In genomic region chr1:90841477-90841876, GRCh38 we compare ENCODE assay signal across 23 cellular contexts.
"Had no signal": no experiment of that assay in that cellular context is flagged by ENCODE, and none has a peak within 500 bp of the region (broad histone marks: within the 10 kb centered on the region; RNA-seq: fewer than 3 reads in every experiment).

No MANE protein-coding gene starts in this region.

- H3K9me3 Mint-ChIP-seq: activated CD8-positive, alpha-beta T cell treated with anti-CD3 and anti-CD28 coated beads for 36 hours; activated T-cell treated with anti-CD3 and anti-CD28 coated beads, Interleukin-2, amount 50 U/mL, for 4 hours; central memory CD8-positive, alpha-beta T cell; T-cell had no signal

- H3K36me3 Mint-ChIP-seq: T-cell had no signal

- H3K36me3 ChIP-seq: colonic mucosa, esophagus squamous epithelium, heart right ventricle, left ventricle myocardium inferior, tibial artery, uterus had no signal

- ATAC-seq: activated CD8-positive, alpha-beta T cell treated with anti-CD3 and anti-CD28 coated beads for 36 hours; activated T-cell treated with anti-CD3 and anti-CD28 coated beads, Interleukin-2, amount 50 U/mL, for 4 hours; heart right ventricle; mucosa of descending colon; T-cell had no signal

- H3K4me3 ChIP-seq: colonic mucosa, esophagus squamous epithelium, heart right ventricle, left ventricle myocardium inferior, mucosa of descending colon, tibial artery, uterus had no signal

- H3K9me3 ChIP-seq: colonic mucosa, esophagus squamous epithelium, heart right ventricle, left ventricle myocardium inferior, mucosa of descending colon, SK-N-SH, tibial artery, uterus had no signal

- H3K27ac ChIP-seq: colonic mucosa, esophagus squamous epithelium, heart right ventricle, left ventricle myocardium inferior, tibial artery, uterus had no signal

- DNase-seq: activated CD4-positive, alpha-beta T cell treated with anti-CD3 and anti-CD28 coated beads, Interleukin-2, amount 10 ng/mL, durations not matched to agents 24 days and 14 days; activated CD4-positive, CD25-positive, alpha-beta regulatory T cell; activated CD8-positive, alpha-beta T cell treated with anti-CD3 and anti-CD28 coated beads for 36 hours; activated effector memory CD4-positive, alpha-beta T cell treated with Interleukin-2 at 50 U/mL for 16 hours; activated naive CD4-positive, alpha-beta T cell treated with anti-CD3 and anti-CD28 coated beads, Interleukin-2, amount 50 U/mL, for 16 hours; activated T-cell treated with anti-CD3 and anti-CD28 coated beads, Interleukin-2, amount 50 U/mL, for 4 hours; aorta; colonic mucosa; esophagus squamous epithelium; heart right ventricle; left ventricle myocardium inferior; mammary epithelial cell; mucosa of descending colon; naive B cell; nucleus accumbens; SK-N-SH; stimulated activated CD4-positive, alpha-beta T cell treated with anti-CD3 and anti-CD28 coated beads, Interleukin-2, amount 100 ng/mL, for 24 hours; stimulated activated naive CD4-positive, alpha-beta T cell treated with Interleukin-2 at 50 U/mL for 16 hours; T-cell; T-helper 9 cell; tibial artery; uterus had no signal

- H3K9ac ChIP-seq: SK-N-SH had no signal

- H3K4me2 ChIP-seq: SK-N-SH had no signal

- H3K4me1 ChIP-seq: colonic mucosa, uterus had no signal

- H3K27ac Mint-ChIP-seq: activated CD4-positive, alpha-beta T cell treated with anti-CD3 and anti-CD28 coated beads, Interleukin-2, amount 10 ng/mL, durations not matched to agents 24 days and 14 days; activated CD8-positive, alpha-beta T cell treated with anti-CD3 and anti-CD28 coated beads for 36 hours; naive B cell; T-cell had no signal

- H3K4me3 Mint-ChIP-seq: activated CD4-positive, alpha-beta T cell treated with anti-CD3 and anti-CD28 coated beads, Interleukin-2, amount 10 ng/mL, durations not matched to agents 24 days and 14 days; activated CD8-positive, alpha-beta T cell treated with anti-CD3 and anti-CD28 coated beads for 36 hours; activated T-cell treated with anti-CD3 and anti-CD28 coated beads, Interleukin-2, amount 50 U/mL, for 4 hours; central memory CD8-positive, alpha-beta T cell; naive B cell; T-cell had no signal
